9 cellular contexts compared by ENCODE assay signal in the genomic region with DNA sequence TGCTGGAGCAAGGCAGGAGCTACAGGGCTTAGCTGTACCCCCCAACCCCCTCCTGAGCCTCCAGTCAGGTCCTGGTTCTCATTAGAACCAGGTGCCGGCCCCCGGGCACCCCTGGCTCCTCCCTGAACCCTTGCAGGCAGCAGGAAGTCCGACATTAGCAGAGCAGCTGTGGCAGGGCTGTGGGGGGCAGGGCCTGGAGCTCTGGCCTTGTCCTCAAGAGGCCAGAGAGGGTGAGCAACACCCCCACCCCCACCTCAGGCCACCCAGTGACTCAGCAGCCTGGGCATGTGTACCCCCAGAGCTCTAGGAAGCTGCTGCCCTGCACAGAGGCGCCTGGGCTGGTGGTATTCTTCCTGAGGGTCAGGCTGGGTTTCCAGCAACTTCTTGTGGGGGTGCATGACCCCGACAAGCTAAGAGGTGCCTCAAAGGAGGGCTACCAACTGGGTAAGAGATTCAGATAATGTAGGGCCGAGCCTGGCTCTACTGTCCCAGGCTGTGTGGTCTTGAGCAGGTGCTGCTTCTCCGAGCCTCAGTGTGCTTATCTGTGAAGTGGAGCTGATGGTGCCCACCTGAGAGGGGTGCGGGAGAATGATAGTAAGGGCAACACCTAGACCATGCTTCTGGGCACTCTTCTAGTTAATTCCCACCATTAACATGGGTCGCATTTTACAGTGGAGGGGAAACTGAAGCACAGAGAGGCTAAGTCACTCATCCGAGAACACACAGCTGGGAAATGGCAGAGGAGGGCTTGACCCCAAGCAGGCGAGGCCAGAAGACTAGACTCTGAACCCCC. TPM values are rescaled to one million over a fixed set of nuclear protein-coding genes. Genes with fewer than 3 reads are reported as not detected.
A peak's percentile ranks its signal among the peaks of the same experiment; 100 is the strongest.
DNase-seq lines count a peak whose midpoint lies in the region; ATAC-seq and TF ChIP-seq lines count a peak whose summit lies in the region.
"Had no signal": no experiment of that assay in that cellular context is flagged by ENCODE, and none has a peak within 500 bp of the region (broad histone marks: within the 10 kb centered on the region; RNA-seq: fewer than 3 reads in every experiment).

No MANE protein-coding gene starts in this region.

- intact Hi-C loops in Panc1 (cut with micrococcal nuclease; ENCODE audit: unreplicated experiment): loop anchor here (5.0 kb wide), 1 partner anchor 67 kb away; no protein-coding TSS in a partner anchor
- intact Hi-C loops in A673 (cut with micrococcal nuclease; ENCODE audit: unreplicated experiment): no loop called here

- CTCF ChIA-PET in Panc1 (lab: Charles Lee) (no interaction called here), A673 (lab: Charles Lee) (no interaction called here)

- H3K36me3 ChIP-seq in Panc1 (ENCODE audit: control insufficient read depth, insufficient read depth, low read length): peaks cover 7% of the 10 kb centered on the region
- peaks cover 34% of the 10 kb centered on the region for H3K36me3 ChIP-seq in fibroblast of lung (ENCODE audit: control insufficient read depth, insufficient read depth, low read length)
- no peaks in the 10 kb centered on the region for H3K36me3 ChIP-seq in A673 (ENCODE audit: insufficient read depth, low read length, poor library complexity, severe bottlenecking)

- DNase-seq in H4 (ENCODE audit: low spot score): peak; percentile 74
- no peak for DNase-seq in Panc1 (ENCODE audit: low read depth, low spot score)
- peak; percentile 73 to 79 for DNase-seq in fibroblast of lung (ENCODE audit: low read depth in 2 of 2)
- DNase-seq in stromal cell of bone marrow (ENCODE audit: low read depth): peak; percentile 53
- DNase-seq in A673 (ENCODE audit: low spot score): no peak
- DNase-seq: activated naive CD4-positive, alpha-beta T cell treated with anti-CD3 and anti-CD28 coated beads, Interleukin-2, amount 10 ng/mL, durations not matched to agents 7 days and 5 days had no signal

- no peak for TF ChIP-seq CTCF in Panc1 (IDR thresholded peaks at IDR 0.05)
- no peak for TF ChIP-seq CTCF in fibroblast of lung (conservative IDR thresholded peaks at IDR 0.05 in 1 of 2, IDR thresholded peaks at IDR 0.05 in 1 of 2; ENCODE audit: low read depth in 1 of 2, low read length in 2 of 2)
- TF ChIP-seq CTCF in A673 (conservative IDR thresholded peaks at IDR 0.05; ENCODE audit: low read depth, low read length): no peak

- peak overlapping the region; percentile 11 for H3K4me2 ChIP-seq in fibroblast of lung (ENCODE audit: extremely low read depth, insufficient read depth, low read length)

- ATAC-seq in Panc1: no peak
- no peak for ATAC-seq in GM18868 (IDR thresholded peaks at IDR 0.05; ENCODE audit: unreplicated experiment)
- no peak for ATAC-seq in GM18870 (IDR thresholded peaks at IDR 0.05; ENCODE audit: unreplicated experiment)
- no peak for ATAC-seq in GM19397 (IDR thresholded peaks at IDR 0.05; ENCODE audit: unreplicated experiment)

- BruUV-seq in Panc1 (replicated peaks; lab: Mats Ljungman, UMichigan): no TSS peak
- BruUV-seq in A673 (replicated peaks; lab: Mats Ljungman, UMichigan): no TSS peak

- no peak overlapping the region for H2AFZ ChIP-seq in fibroblast of lung (ENCODE audit: low read length)

- H3K9me3 ChIP-seq in Panc1 (ENCODE audit: control insufficient read depth, insufficient read depth, low read depth, low read length): no peaks in the 10 kb centered on the region
- no peaks in the 10 kb centered on the region for H3K9me3 ChIP-seq in fibroblast of lung (ENCODE audit: control insufficient read depth, insufficient read depth, low read depth, low read length)
- no peaks in the 10 kb centered on the region for H3K9me3 ChIP-seq in A673 (ENCODE audit: low read depth, low read length, poor library complexity, severe bottlenecking)

- in situ Hi-C loops in Panc1 (cut with HindIII; ENCODE audit: low pct_unique_long_range_greater_than_20kb, low sequenced_read_pairs): no loop called here

- H4K20me1 ChIP-seq in fibroblast of lung (ENCODE audit: control insufficient read depth, extremely low read depth, insufficient read depth, low read length): no peaks in the 10 kb centered on the region

- POLR2A ChIA-PET in Panc1 (lab: Charles Lee) (interaction anchor here (0.7 kb wide), 1 partner anchor 120 kb away, joined by 5 read pairs; no protein-coding TSS in a partner anchor), A673 (lab: Charles Lee; ENCODE audit: low non-redundant PET) (no interaction called here)

- H3K9ac ChIP-seq in fibroblast of lung (ENCODE audit: insufficient read depth, low read length): no peak overlapping the region

- H3K27me3 ChIP-seq in Panc1 (ENCODE audit: control insufficient read depth, insufficient read depth, low read length) (no peaks in the 10 kb centered on the region), fibroblast of lung (ENCODE audit: control insufficient read depth, insufficient read depth, low read length) (no peaks in the 10 kb centered on the region), A673 (replicated peaks; ENCODE audit: insufficient read depth, low read depth, low read length, poor library complexity) (no peaks in the 10 kb centered on the region)

- peak overlapping the region; percentile 49 for H3K27ac ChIP-seq in Panc1 (ENCODE audit: low read length)
- H3K27ac ChIP-seq in fibroblast of lung (ENCODE audit: insufficient read depth, low read length): peak overlapping the region; percentile 44
- no peak overlapping the region for H3K27ac ChIP-seq in A673 (ENCODE audit: low read depth, low read length, poor library complexity, severe bottlenecking)

- H3K4me3 ChIP-seq in Panc1 (ENCODE audit: low read depth in 2 of 2, low read length in 2 of 2) (no peak overlapping the region), fibroblast of lung (replicated peaks in 1 of 4; ENCODE audit: control extremely low read depth in 1 of 4, insufficient read depth in 1 of 4, low read depth in 3 of 4, low read length in 4 of 4) (no peak overlapping the region), A673 (ENCODE audit: low read depth, low read length, poor library complexity, severe bottlenecking) (no peak overlapping the region)

- peaks cover 20% of the 10 kb centered on the region for H3K4me1 ChIP-seq in Panc1 (ENCODE audit: control insufficient read depth, insufficient read depth, low read length)
- peaks cover 46% of the 10 kb centered on the region for H3K4me1 ChIP-seq in fibroblast of lung (ENCODE audit: control insufficient read depth, extremely low read depth, insufficient read depth, low read length)
- peaks cover 14% of the 10 kb centered on the region for H3K4me1 ChIP-seq in A673 (ENCODE audit: insufficient read depth, low read length, poor library complexity, severe bottlenecking)

- H3K79me2 ChIP-seq in fibroblast of lung (ENCODE audit: control insufficient read depth, insufficient read depth, low read length): peaks cover 9% of the 10 kb centered on the region

RNA-seq across cellular contexts. Expression of a gene that starts 16.0 kb away (rescaled TPM):
- not detected in 2 replicates for total RNA-seq in H4 (2014; rRNA removed; shearing (Covaris generic))
- total RNA-seq in Panc1 (2021; ENCODE audit: unreplicated experiment) (not detected), fibroblast of lung (not detected in 2 replicates), A673 (2021) (not detected in 2 replicates)
- polyA plus RNA-seq in Panc1 (2012; ENCODE audit: insufficient read length): not detected
- polyA plus RNA-seq in fibroblast of lung: not detected in 2 replicates
- not detected in 2 replicates for polyA plus RNA-seq in fibroblast of lung (2012)
- polyA minus RNA-seq in fibroblast of lung (ENCODE audit: low replicate concordance): not detected in 2 replicates

RNA-seq across cellular contexts. Expression of a gene that starts 30.5 kb away (rescaled TPM):
- total RNA-seq in H4 (2014; rRNA removed; shearing (Covaris generic)): not detected in 2 replicates
- total RNA-seq in Panc1 (2021; ENCODE audit: unreplicated experiment) (not detected), fibroblast of lung (not detected in 2 replicates), A673 (2021) (not detected in 2 replicates)
- polyA plus RNA-seq in Panc1 (2012; ENCODE audit: insufficient read length): not detected
- polyA plus RNA-seq in fibroblast of lung: not detected in 2 replicates
- not detected in 2 replicates for polyA plus RNA-seq in fibroblast of lung (2012)
- polyA minus RNA-seq in fibroblast of lung (ENCODE audit: low replicate concordance): not detected in 2 replicates

RNA-seq across cellular contexts. Expression of a gene that starts 47.5 kb away (rescaled TPM):
- 40.4 and 65.3 TPM in 2 replicates for total RNA-seq in H4 (2014; rRNA removed; shearing (Covaris generic))
- total RNA-seq in Panc1 (2021; ENCODE audit: unreplicated experiment) (248 TPM), fibroblast of lung (76.8 and 109 TPM in 2 replicates), A673 (2021) (31.5 and 32.1 TPM in 2 replicates)
- 456 TPM for polyA plus RNA-seq in Panc1 (2012; ENCODE audit: insufficient read length)
- polyA plus RNA-seq in fibroblast of lung: 41.0 and 89.6 TPM in 2 replicates
- polyA plus RNA-seq in fibroblast of lung (2012): 70.9 and 230 TPM in 2 replicates
- polyA minus RNA-seq in fibroblast of lung (ENCODE audit: low replicate concordance): 139 and 579 TPM in 2 replicates

Comparison
In these comparisons a context has a peak if more than half of its experiments do, and no peak if none do; other contexts are left out.
1. DNase-seq: peak in H4 (single experiment), fibroblast of lung (2 of 2) and stromal cell of bone marrow (single experiment); none in Panc1 (single experiment) and A673 (single experiment).